Comparison of ENCODE assay signal across 21 cellular contexts in genomic region chr2:66242099-66242498, GRCh38.
DNase-seq lines count a peak whose midpoint lies in the region; ATAC-seq and TF ChIP-seq lines count a peak whose summit lies in the region.
"Had no signal": no experiment of that assay in that cellular context is flagged by ENCODE, and none has a peak within 500 bp of the region (broad histone marks: within the 10 kb centered on the region; RNA-seq: fewer than 3 reads in every experiment).

No MANE protein-coding gene starts in this region.

- CTCF ChIA-PET in MCF 10A (lab: Yijun Ruan, JAX): interaction anchor here (1.1 kb wide), 1 partner anchor 28 kb away, joined by 3 read pairs; no protein-coding TSS in a partner anchor
- CTCF ChIA-PET in activated CD8-positive, alpha-beta T cell treated with anti-CD3 and anti-CD28 coated beads, Interleukin-2, amount 10 ng/mL, durations not matched to agents 7 days and 5 days (lab: Charles Lee): no interaction called here

- H2BK20ac ChIP-seq in H9 (ENCODE audit: low read depth, low read length, poor library complexity, severe bottlenecking): no peak overlapping the region

- H3K27me3 Mint-ChIP-seq in MCF 10A (ENCODE audit: insufficient read depth, unreplicated experiment): no peaks in the 10 kb centered on the region
- no peaks in the 10 kb centered on the region; the same call in 1 of the 2 replicates for H3K27me3 Mint-ChIP-seq in H9 (ENCODE audit: low read depth)
- no peaks in the 10 kb centered on the region for H3K27me3 Mint-ChIP-seq in activated CD8-positive, alpha-beta T cell treated with anti-CD3 and anti-CD28 coated beads, Interleukin-2, amount 10 ng/mL, durations not matched to agents 7 days and 5 days (ENCODE audit: low read depth)
- H3K27me3 Mint-ChIP-seq: CD4-positive, CD25-positive, alpha-beta regulatory T cell had no signal

- H3K36me3 Mint-ChIP-seq in MCF 10A (ENCODE audit: insufficient read depth, unreplicated experiment) (no peaks in the 10 kb centered on the region), H9 (ENCODE audit: insufficient read depth in 1 of 3, low read depth in 3 of 3) (peaks cover 0 to 5% (median 0%) of the 10 kb centered on the region in 3 experiments; a peak in 3 of 7 replicates)
- H3K36me3 Mint-ChIP-seq in activated CD8-positive, alpha-beta T cell treated with anti-CD3 and anti-CD28 coated beads, Interleukin-2, amount 10 ng/mL, durations not matched to agents 7 days and 5 days (ENCODE audit: low read depth): no peaks in the 10 kb centered on the region
- H3K36me3 Mint-ChIP-seq: CD4-positive, CD25-positive, alpha-beta regulatory T cell; CD8-positive, alpha-beta T cell had no signal

- H3K36me3 ChIP-seq in breast epithelium (no peaks in the 10 kb centered on the region), adipocyte (ENCODE audit: control insufficient read depth, insufficient read depth, low read length, severe bottlenecking) (no peaks in the 10 kb centered on the region), osteoblast (ENCODE audit: insufficient read depth, low read length) (no peaks in the 10 kb centered on the region)
- no peaks in the 10 kb centered on the region for H3K36me3 ChIP-seq in BLaER1 treated with 17β-estradiol and CSF1 and Interleukin-3, amounts not matched to agents 10 nM and 100 nM
- H3K36me3 ChIP-seq: BE2C, HAP-1 had no signal

- H3K27ac ChIP-seq in breast epithelium: no peak overlapping the region
- H3K27ac ChIP-seq in BLaER1 treated with 17β-estradiol and CSF1 and Interleukin-3, amounts not matched to agents 10 nM and 100 nM: no peak overlapping the region
- no peak overlapping the region for H3K27ac ChIP-seq in osteoblast (ENCODE audit: low read depth, low read length)
- H3K27ac ChIP-seq in H9 (ENCODE audit: insufficient read length, low read depth, low read length): no peak overlapping the region
- H3K27ac ChIP-seq: 22Rv1, C4-2B, GM23248 had no signal

- H3K4ac ChIP-seq in H9 (ENCODE audit: low read depth, low read length): no peak overlapping the region

- H3K9me3 Mint-ChIP-seq in MCF 10A (ENCODE audit: unreplicated experiment) (no peaks in the 10 kb centered on the region), H9 (no peaks in the 10 kb centered on the region)
- no peaks in the 10 kb centered on the region for H3K9me3 Mint-ChIP-seq in activated CD8-positive, alpha-beta T cell treated with anti-CD3 and anti-CD28 coated beads, Interleukin-2, amount 10 ng/mL, durations not matched to agents 7 days and 5 days (ENCODE audit: insufficient read depth)
- H3K9me3 Mint-ChIP-seq: CD8-positive, alpha-beta T cell had no signal

- H3K4me1 ChIP-seq in breast epithelium (peaks cover 0 to 11% of the 10 kb centered on the region in 2 donors), adipocyte (ENCODE audit: control insufficient read depth, insufficient read depth, low read length) (peaks cover 35% of the 10 kb centered on the region), osteoblast (ENCODE audit: insufficient read depth, low read length) (no peaks in the 10 kb centered on the region), H9 (ENCODE audit: insufficient read depth, low read length) (no peaks in the 10 kb centered on the region; the same call in 1 of the 2 replicates)
- H3K4me1 ChIP-seq in BLaER1 treated with 17β-estradiol and CSF1 and Interleukin-3, amounts not matched to agents 10 nM and 100 nM: peaks cover 0 to 38% (median 33%) of the 10 kb centered on the region in 10 experiments; a peak in 15 of 20 replicates
- H3K4me1 ChIP-seq: BE2C, Caco-2, HAP-1 had no signal

- H4K8ac ChIP-seq in H9 (replicated peaks; ENCODE audit: insufficient read length, low read depth, low read length): no peak overlapping the region

- H2AK5ac ChIP-seq in H9 (ENCODE audit: insufficient read length, low read length): no peak overlapping the region

- no peak overlapping the region for H3K9ac ChIP-seq in BLaER1 treated with 17β-estradiol and CSF1 and Interleukin-3, amounts not matched to agents 10 nM and 100 nM
- H3K9ac ChIP-seq in adipocyte (ENCODE audit: low read length) (peak overlapping the region; percentile 29), H9 (ENCODE audit: extremely low read depth, insufficient read length, low read length) (no peak overlapping the region)
- H3K9ac ChIP-seq: GM23248 had no signal

- POLR2A ChIA-PET in MCF 10A (lab: Yijun Ruan, JAX): interaction anchor here (0.6 to 1.9 kb wide), 5 partner anchors 13 to 149 kb away, joined by 3 to 4 read pairs (median 4); no protein-coding TSS in a partner anchor
- POLR2A ChIA-PET in activated CD8-positive, alpha-beta T cell treated with anti-CD3 and anti-CD28 coated beads, Interleukin-2, amount 10 ng/mL, durations not matched to agents 7 days and 5 days (lab: Charles Lee): no interaction called here

- H3K79me2 ChIP-seq in osteoblast (ENCODE audit: insufficient read depth, low read length) (no peaks in the 10 kb centered on the region), H9 (ENCODE audit: insufficient read depth, low read length) (no peaks in the 10 kb centered on the region)

- H2BK15ac ChIP-seq in H9 (ENCODE audit: low read depth, low read length): no peak overlapping the region

- H3K4me3 Mint-ChIP-seq in MCF 10A (ENCODE audit: unreplicated experiment) (no peak overlapping the region), H9 (no peak overlapping the region)
- no peak overlapping the region for H3K4me3 Mint-ChIP-seq in activated CD8-positive, alpha-beta T cell treated with anti-CD3 and anti-CD28 coated beads, Interleukin-2, amount 10 ng/mL, durations not matched to agents 7 days and 5 days
- H3K4me3 Mint-ChIP-seq: CD4-positive, CD25-positive, alpha-beta regulatory T cell; CD8-positive, alpha-beta T cell; HFFc6 had no signal

- H3K9me3 ChIP-seq in breast epithelium: no peaks in the 10 kb centered on the region
- no peaks in the 10 kb centered on the region for H3K9me3 ChIP-seq in BLaER1 treated with 17β-estradiol and CSF1 and Interleukin-3, amounts not matched to agents 10 nM and 100 nM (replicated peaks in 1 of 11)
- H3K9me3 ChIP-seq in adipocyte (ENCODE audit: control insufficient read depth, low read length): no peaks in the 10 kb centered on the region
- H3K9me3 ChIP-seq in osteoblast (ENCODE audit: low read depth, low read length): no peaks in the 10 kb centered on the region
- no peaks in the 10 kb centered on the region for H3K9me3 ChIP-seq in H9 (ENCODE audit: control insufficient read depth, low read depth, low read length)
- H3K9me3 ChIP-seq: BE2C, Caco-2, HAP-1 had no signal

- no peaks in the 10 kb centered on the region for H3K23me2 ChIP-seq in H9 (ENCODE audit: insufficient read length, low read depth, low read length, poor library complexity, severe bottlenecking)

- no peak overlapping the region for H2BK120ac ChIP-seq in H9 (ENCODE audit: low read depth, low read length, poor library complexity, severe bottlenecking)

- no peaks in the 10 kb centered on the region for H3K79me1 ChIP-seq in H9 (ENCODE audit: insufficient read depth, low read depth, low read length, poor library complexity, severe bottlenecking)

- no peak overlapping the region for H3K14ac ChIP-seq in H9 (ENCODE audit: insufficient read depth, low read length)

- H4K91ac ChIP-seq in H9 (ENCODE audit: insufficient read length, low read depth, low read length): no peak overlapping the region

- no peak overlapping the region for H3K23ac ChIP-seq in H9 (ENCODE audit: insufficient read length, low read depth, low read length)

- H3K4me1 Mint-ChIP-seq in MCF 10A (ENCODE audit: insufficient read depth, unreplicated experiment) (peaks cover 25% of the 10 kb centered on the region), H9 (peaks cover 28 to 42% of the 10 kb centered on the region in 2 experiments)
- H3K4me1 Mint-ChIP-seq in activated CD8-positive, alpha-beta T cell treated with anti-CD3 and anti-CD28 coated beads, Interleukin-2, amount 10 ng/mL, durations not matched to agents 7 days and 5 days (ENCODE audit: low read depth): no peaks in the 10 kb centered on the region
- H3K4me1 Mint-ChIP-seq: CD4-positive, CD25-positive, alpha-beta regulatory T cell had no signal

- TF ChIP-seq POLR2A in breast epithelium (IDR thresholded peaks at IDR 0.05): no peak

- no peak overlapping the region for H3K18ac ChIP-seq in H9 (ENCODE audit: insufficient read length, low read depth, low read length)

- no peak for ATAC-seq in activated CD8-positive, alpha-beta T cell treated with anti-CD3 and anti-CD28 coated beads, Interleukin-2, amount 10 ng/mL, durations not matched to agents 7 days and 5 days
- ATAC-seq in GM21528 (IDR thresholded peaks at IDR 0.05; ENCODE audit: low FRiP score, unreplicated experiment): no peak
- ATAC-seq: CD8-positive, alpha-beta T cell had no signal

- no peak overlapping the region for H2BK5ac ChIP-seq in H9 (ENCODE audit: insufficient read length, low read length)

- no peak for DNase-seq in MCF 10A (ENCODE audit: unreplicated experiment)
- no peak for DNase-seq in breast epithelium (ENCODE audit: low spot score in 2 of 2)
- no peak for DNase-seq in adipocyte (ENCODE audit: low read depth)
- DNase-seq in osteoblast (ENCODE audit: insufficient read length, low spot score, missing footprints): peak; percentile 23
- DNase-seq in H9: no peak
- no peak for DNase-seq in activated CD8-positive, alpha-beta T cell treated with anti-CD3 and anti-CD28 coated beads, Interleukin-2, amount 10 ng/mL, durations not matched to agents 7 days and 5 days
- DNase-seq: ACHN; AML-193; BE2C; Caco-2; CD4-positive, CD25-positive, alpha-beta regulatory T cell; CD8-positive, alpha-beta T cell; DMS153; DND-41; GM23248; HFFc6 had no signal

- peak overlapping the region; percentile 87 for H3K27ac Mint-ChIP-seq in MCF 10A (ENCODE audit: low read depth, unreplicated experiment)
- no peak overlapping the region for H3K27ac Mint-ChIP-seq in H9
- no peak overlapping the region for H3K27ac Mint-ChIP-seq in activated CD8-positive, alpha-beta T cell treated with anti-CD3 and anti-CD28 coated beads, Interleukin-2, amount 10 ng/mL, durations not matched to agents 7 days and 5 days
- H3K27ac Mint-ChIP-seq: CD4-positive, CD25-positive, alpha-beta regulatory T cell; CD8-positive, alpha-beta T cell; HFFc6 had no signal

- TF ChIP-seq CTCF in MCF 10A (IDR thresholded peaks at IDR 0.05; ENCODE audit: unreplicated experiment) (no peak), breast epithelium (IDR thresholded peaks at IDR 0.05) (no peak), osteoblast (IDR thresholded peaks at IDR 0.05; ENCODE audit: extremely low read depth, low read depth, low read length) (no peak), H9 (conservative IDR thresholded peaks at IDR 0.05) (no peak)

- H3K4me3 ChIP-seq in breast epithelium (no peak overlapping the region), adipocyte (ENCODE audit: low read length) (peak overlapping the region; percentile 1), osteoblast (ENCODE audit: insufficient read depth, low read length) (no peak overlapping the region)
- no peak overlapping the region for H3K4me3 ChIP-seq in BLaER1 treated with 17β-estradiol and CSF1 and Interleukin-3, amounts not matched to agents 10 nM and 100 nM
- H3K4me3 ChIP-seq: GM23248, HAP-1 had no signal

- H2AFZ ChIP-seq in osteoblast (ENCODE audit: low read length): no peak overlapping the region
- H2AFZ ChIP-seq in H9 (ENCODE audit: low read length): no peak overlapping the region
- H2AFZ ChIP-seq: GM23248 had no signal

- no peaks in the 10 kb centered on the region for H3K27me3 ChIP-seq in breast epithelium
- no peaks in the 10 kb centered on the region for H3K27me3 ChIP-seq in BLaER1 treated with 17β-estradiol and CSF1 and Interleukin-3, amounts not matched to agents 10 nM and 100 nM
- H3K27me3 ChIP-seq in adipocyte (replicated peaks; ENCODE audit: control insufficient read depth, insufficient read depth, low read length): peaks cover 6% of the 10 kb centered on the region
- no peaks in the 10 kb centered on the region for H3K27me3 ChIP-seq in osteoblast (ENCODE audit: insufficient read depth, low read length)
- no peaks in the 10 kb centered on the region for H3K27me3 ChIP-seq in H9 (ENCODE audit: insufficient read depth, low read length)
- H3K27me3 ChIP-seq: BE2C had no signal

- H4K5ac ChIP-seq in H9 (ENCODE audit: insufficient read length, low read depth, low read length): no peak overlapping the region

- no peak overlapping the region for H3K56ac ChIP-seq in H9 (ENCODE audit: insufficient read length, low read depth, low read length)

- no TSS peak for BruUV-seq in MCF 10A (replicated peaks; lab: Mats Ljungman, UMichigan)

- H2BK12ac ChIP-seq in H9 (ENCODE audit: insufficient read length, low read depth, low read length): no peak overlapping the region

- H3K4me2 ChIP-seq in BLaER1 treated with 17β-estradiol and CSF1 and Interleukin-3, amounts not matched to agents 10 nM and 100 nM: peak overlapping the region in 8 of 11 experiments; percentile 16 to 63 (median 50); a peak in 12 of 22 replicates
- H3K4me2 ChIP-seq in osteoblast (ENCODE audit: insufficient read depth, low read length) (no peak overlapping the region), H9 (ENCODE audit: insufficient read depth, insufficient read length, low read length) (no peak overlapping the region)

- H4K20me1 ChIP-seq in BLaER1 treated with 17β-estradiol and CSF1 and Interleukin-3, amounts not matched to agents 10 nM and 100 nM: no peaks in the 10 kb centered on the region
- H4K20me1 ChIP-seq in osteoblast (ENCODE audit: insufficient read depth, low read length): no peaks in the 10 kb centered on the region
- no peaks in the 10 kb centered on the region for H4K20me1 ChIP-seq in H9 (ENCODE audit: control insufficient read depth, insufficient read depth, insufficient read length)

- no peak overlapping the region for H3T11ph ChIP-seq in H9 (ENCODE audit: low read length)

- intact Hi-C loops in MCF 10A (cut with micrococcal nuclease): no loop called here
- intact Hi-C loops in breast epithelium (cut with DNase I; ENCODE audit: low total_unique reads): loop anchor here (2.0 kb wide), 1 partner anchor 49 kb away; no protein-coding TSS in a partner anchor

Comparison
In these comparisons a context has a peak if more than half of its experiments do, and no peak if none do; other contexts are left out.
1. H3K4me2 ChIP-seq: peak in BLaER1 treated with 17β-estradiol and CSF1 and Interleukin-3, amounts not matched to agents 10 nM and 100 nM (8 of 11); none in osteoblast (single experiment) and H9 (single experiment).